In genomic region chr12:122523846-122524718, GRCh38 we compare ENCODE assay signal across 10 cellular contexts. TPM values are rescaled to one million over a fixed set of nuclear protein-coding genes. Genes with fewer than 3 reads are reported as not detected.
DNase-seq lines count a peak whose midpoint lies in the region; ATAC-seq and TF ChIP-seq lines count a peak whose summit lies in the region.
"Had no signal": no experiment of that assay in that cellular context is flagged by ENCODE, and none has a peak within 500 bp of the region (broad histone marks: within the 10 kb centered on the region; RNA-seq: fewer than 3 reads in every experiment).

No MANE protein-coding gene starts in this region.

- peak overlapping the region; percentile 50 for H3K4me3 ChIP-seq in kidney epithelial cell (ENCODE audit: low read depth, low read length)
- H3K4me3 ChIP-seq in transverse colon, result peak overlapping the region in 3 of 4 donors; percentile 28 to 62 (median 35)

- H3K4me1 ChIP-seq in transverse colon, result peaks cover 29 to 54% (median 40%) of the 10 kb centered on the region in 4 donors

- ATAC-seq in sciatic nerve, result no peak

- TF ChIP-seq EP300 in transverse colon (IDR thresholded peaks at IDR 0.05; ENCODE audit: low read depth), result no peak

- WGBS in transverse colon (ENCODE audit: low coverage in 1 of 2), 2 donors, result 7 to 10% methylated on average over 8 of the region's 8 CpGs

- no peak for DNase-seq in activated naive CD4-positive, alpha-beta T cell treated with anti-CD3 and anti-CD28 coated beads for 36 hours
- no peak for DNase-seq in activated naive CD4-positive, alpha-beta T cell (lab: John Stamatoyannopoulos, UW)
- no peak for DNase-seq in activated T-helper 2 cell treated with anti-CD3 and anti-CD28 coated beads, Interferon-gamma antibody, Interleukin-2, Interleukin-4, amounts not matched to agents 10 μg/mL and 5 μg/mL and 100 μg/mL, durations not matched to agents 14 hours and 24 hours and 36 hours (ENCODE audit: low spot score)
- DNase-seq in kidney epithelial cell (ENCODE audit: low read depth) (no peak), transverse colon (no peak), sciatic nerve (ENCODE audit: low spot score) (no peak), epidermal melanocyte (ENCODE audit: insufficient read length, low spot score) (no peak), superior temporal gyrus (ENCODE audit: extremely low spot score) (no peak)
- DNase-seq: activated CD8-positive, alpha-beta memory T cell treated with anti-CD3 and anti-CD28 coated beads, Interleukin-2, amount 50 U/mL, for 48 hours; GF-D8 had no signal

- peaks cover 57% of the 10 kb centered on the region for H3K4me1 Mint-ChIP-seq in activated naive CD4-positive, alpha-beta T cell treated with anti-CD3 and anti-CD28 coated beads for 36 hours (ENCODE audit: low read depth)
- peaks cover 37% of the 10 kb centered on the region for H3K4me1 Mint-ChIP-seq in activated T-helper 2 cell treated with anti-CD3 and anti-CD28 coated beads, Interferon-gamma antibody, Interleukin-2, Interleukin-4, amounts not matched to agents 10 μg/mL and 5 μg/mL and 100 μg/mL, durations not matched to agents 14 hours and 24 hours and 36 hours (ENCODE audit: low read depth)

- H3K9me3 ChIP-seq in transverse colon, result no peaks in the 10 kb centered on the region

- peak overlapping the region; percentile 76 to 97 (median 78) for H3K27ac ChIP-seq in transverse colon

- H3K27me3 ChIP-seq in kidney epithelial cell (ENCODE audit: control insufficient read depth, insufficient read depth, low read length), result no peaks in the 10 kb centered on the region
- H3K27me3 ChIP-seq in transverse colon, result no peaks in the 10 kb centered on the region

- intact Hi-C loops in activated naive CD4-positive, alpha-beta T cell treated with anti-CD3 and anti-CD28 coated beads for 36 hours (cut with micrococcal nuclease), result no loop called here
- intact Hi-C loops in activated T-helper 2 cell treated with anti-CD3 and anti-CD28 coated beads, Interferon-gamma antibody, Interleukin-2, Interleukin-4, amounts not matched to agents 10 μg/mL and 5 μg/mL and 100 μg/mL, durations not matched to agents 14 hours and 24 hours and 36 hours (cut with micrococcal nuclease), result loop anchor here (10.0 kb wide), 1 partner anchor 299 kb away; the partner anchor contains the start of gene DIABLO
- intact Hi-C loops in transverse colon (cut with DNase I; ENCODE audit: low total_unique reads), result no loop called here
- intact Hi-C loops in sciatic nerve (cut with DNase I), result no loop called here

- H3K36me3 ChIP-seq in kidney epithelial cell (ENCODE audit: control insufficient read depth, insufficient read depth, low read length) (peaks cover 5% of the 10 kb centered on the region), transverse colon (peaks cover 0 to 32% (median 14%) of the 10 kb centered on the region in 4 donors)

- TF ChIP-seq CTCF in kidney epithelial cell (IDR thresholded peaks at IDR 0.05; ENCODE audit: insufficient read depth, low read length, poor library complexity, severe bottlenecking) (no peak), transverse colon (IDR thresholded peaks at IDR 0.05) (no peak)

- no peaks in the 10 kb centered on the region for H3K9me3 Mint-ChIP-seq in activated naive CD4-positive, alpha-beta T cell treated with anti-CD3 and anti-CD28 coated beads for 36 hours
- no peaks in the 10 kb centered on the region for H3K9me3 Mint-ChIP-seq in activated T-helper 2 cell treated with anti-CD3 and anti-CD28 coated beads, Interferon-gamma antibody, Interleukin-2, Interleukin-4, amounts not matched to agents 10 μg/mL and 5 μg/mL and 100 μg/mL, durations not matched to agents 14 hours and 24 hours and 36 hours

- H3K36me3 Mint-ChIP-seq in activated naive CD4-positive, alpha-beta T cell treated with anti-CD3 and anti-CD28 coated beads for 36 hours (ENCODE audit: low read depth), result peaks cover 49% of the 10 kb centered on the region
- peaks cover 59% of the 10 kb centered on the region for H3K36me3 Mint-ChIP-seq in activated T-helper 2 cell treated with anti-CD3 and anti-CD28 coated beads, Interferon-gamma antibody, Interleukin-2, Interleukin-4, amounts not matched to agents 10 μg/mL and 5 μg/mL and 100 μg/mL, durations not matched to agents 14 hours and 24 hours and 36 hours (ENCODE audit: low read depth)

- no peak overlapping the region for H3K4me3 Mint-ChIP-seq in activated naive CD4-positive, alpha-beta T cell treated with anti-CD3 and anti-CD28 coated beads for 36 hours
- H3K4me3 Mint-ChIP-seq in activated T-helper 2 cell treated with anti-CD3 and anti-CD28 coated beads, Interferon-gamma antibody, Interleukin-2, Interleukin-4, amounts not matched to agents 10 μg/mL and 5 μg/mL and 100 μg/mL, durations not matched to agents 14 hours and 24 hours and 36 hours (ENCODE audit: low read depth), result peak overlapping the region; percentile 92

- no peak for TF ChIP-seq POLR2A in transverse colon (IDR thresholded peaks at IDR 0.05)

- H3K27me3 Mint-ChIP-seq in activated naive CD4-positive, alpha-beta T cell treated with anti-CD3 and anti-CD28 coated beads for 36 hours (ENCODE audit: low read depth), result no peaks in the 10 kb centered on the region
- no peaks in the 10 kb centered on the region for H3K27me3 Mint-ChIP-seq in activated T-helper 2 cell treated with anti-CD3 and anti-CD28 coated beads, Interferon-gamma antibody, Interleukin-2, Interleukin-4, amounts not matched to agents 10 μg/mL and 5 μg/mL and 100 μg/mL, durations not matched to agents 14 hours and 24 hours and 36 hours (ENCODE audit: low read depth)

- in situ Hi-C loops in transverse colon (cut with MboI; ENCODE audit: low pct_ligation_motif_present in 1 of 4, low pct_unique_long_range_greater_than_20kb in 1 of 4, low sequenced_read_pairs in 3 of 4), result no loop called here

- CTCF ChIA-PET in activated naive CD4-positive, alpha-beta T cell treated with anti-CD3 and anti-CD28 coated beads for 36 hours (lab: Charles Lee), result interaction anchor here (0.7 kb wide), 2 partner anchors 11 to 23 kb away, joined by 4 to 5 read pairs; no protein-coding TSS in a partner anchor

- peak overlapping the region; percentile 78 for H3K27ac Mint-ChIP-seq in activated naive CD4-positive, alpha-beta T cell treated with anti-CD3 and anti-CD28 coated beads for 36 hours
- H3K27ac Mint-ChIP-seq in activated T-helper 2 cell treated with anti-CD3 and anti-CD28 coated beads, Interferon-gamma antibody, Interleukin-2, Interleukin-4, amounts not matched to agents 10 μg/mL and 5 μg/mL and 100 μg/mL, durations not matched to agents 14 hours and 24 hours and 36 hours, result no peak overlapping the region

RNA-seq across cellular contexts. Expression of gene RSRC2, which starts 2.7 kb away (rescaled TPM):
- total RNA-seq in activated naive CD4-positive, alpha-beta T cell treated with anti-CD3 and anti-CD28 coated beads for 36 hours, result 100 to 1,000 TPM; 117 to 127 TPM
- total RNA-seq in activated T-helper 2 cell treated with anti-CD3 and anti-CD28 coated beads, Interferon-gamma antibody, Interleukin-2, Interleukin-4, amounts not matched to agents 10 μg/mL and 5 μg/mL and 100 μg/mL, durations not matched to agents 14 hours and 24 hours and 36 hours, result 105 and 107 TPM in 2 replicates
- total RNA-seq in kidney epithelial cell, result 33.9 and 41.2 TPM in 2 replicates
- total RNA-seq in transverse colon, result 100 to 1,000 TPM in 2 of 4 donors, 10 to 100 TPM in 2; 73.4 to 251 (median 99.7) TPM
- 93.1 TPM for total RNA-seq in sciatic nerve

RNA-seq across cellular contexts. Expression of gene KNTC1, which starts 3.0 kb away (rescaled TPM):
- total RNA-seq in activated naive CD4-positive, alpha-beta T cell treated with anti-CD3 and anti-CD28 coated beads for 36 hours, result 100 to 1,000 TPM; 141 to 142 TPM
- 121 and 122 TPM in 2 replicates for total RNA-seq in activated T-helper 2 cell treated with anti-CD3 and anti-CD28 coated beads, Interferon-gamma antibody, Interleukin-2, Interleukin-4, amounts not matched to agents 10 μg/mL and 5 μg/mL and 100 μg/mL, durations not matched to agents 14 hours and 24 hours and 36 hours
- total RNA-seq in kidney epithelial cell (12.4 and 16.2 TPM in 2 replicates), transverse colon (10 to 100 TPM; 10.6 to 79.4 (median 23.1) TPM), sciatic nerve (11.3 TPM)

RNA-seq across cellular contexts. Expression of gene ZCCHC8, which starts 23.4 kb away (rescaled TPM):
- 10 to 100 TPM; 25.9 to 26.0 TPM for total RNA-seq in activated naive CD4-positive, alpha-beta T cell treated with anti-CD3 and anti-CD28 coated beads for 36 hours
- 38.6 and 39.7 TPM in 2 replicates for total RNA-seq in activated T-helper 2 cell treated with anti-CD3 and anti-CD28 coated beads, Interferon-gamma antibody, Interleukin-2, Interleukin-4, amounts not matched to agents 10 μg/mL and 5 μg/mL and 100 μg/mL, durations not matched to agents 14 hours and 24 hours and 36 hours
- total RNA-seq in kidney epithelial cell (23.4 and 25.3 TPM in 2 replicates), transverse colon (10 to 100 TPM; 15.9 to 28.4 (median 19.9) TPM), sciatic nerve (27.1 TPM)
